ENCODE assay signal across 31 cellular contexts in the genomic region with DNA sequence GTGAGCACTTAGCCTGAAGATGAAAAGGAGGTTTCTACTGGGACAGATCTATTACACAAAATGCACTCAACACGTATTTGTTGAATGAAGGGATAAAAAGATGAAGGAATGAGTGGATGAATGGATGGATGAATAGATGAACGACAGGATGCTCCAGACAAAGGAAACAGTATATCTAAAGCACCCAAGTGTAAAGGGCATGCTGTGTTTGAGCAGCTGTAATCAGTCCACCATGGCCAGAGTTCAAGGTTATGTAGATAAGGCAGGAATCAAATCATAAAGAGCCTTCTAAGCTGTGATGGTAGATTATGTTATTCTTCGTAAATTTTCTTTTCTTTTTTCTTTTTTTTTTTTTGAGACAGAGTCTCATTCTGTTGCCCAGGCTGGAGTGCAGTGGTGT.
"Had no signal": no experiment of that assay in that cellular context is flagged by ENCODE, and none has a peak within 500 bp of the region (broad histone marks: within the 10 kb centered on the region; RNA-seq: fewer than 3 reads in every experiment).

No MANE protein-coding gene starts in this region.

- H3K27me3 ChIP-seq: adrenal gland, body of pancreas, left lung, ovary, uterus had no signal

- DNase-seq: activated CD4-positive, alpha-beta T cell treated with anti-CD3 and anti-CD28 coated beads for 4 hours; activated CD4-positive, alpha-beta T cell treated with anti-CD3 and anti-CD28 coated beads, Interleukin-2, amount 50 U/mL, for 4 hours; activated CD8-positive, alpha-beta memory T cell treated with anti-CD3 and anti-CD28 coated beads for 24 hours; activated effector memory CD4-positive, alpha-beta T cell treated with anti-CD3 and anti-CD28 coated beads, Interleukin-2, amount 50 U/mL, for 16 hours; activated naive CD4-positive, alpha-beta T cell treated with anti-CD3 and anti-CD28 coated beads for 36 hours; activated naive CD8-positive, alpha-beta T cell treated with anti-CD3 and anti-CD28 coated beads for 36 hours; aorta; dermis blood vessel endothelial cell; effector CD8-positive, alpha-beta T cell; left lung; mucosa of descending colon; nephron progenitor cell; ovary; stimulated activated CD4-positive, alpha-beta T cell treated with anti-CD3 and anti-CD28 coated beads, Interleukin-1b, Interleukin-23, amount 100 ng/mL, for 48 hours; stimulated activated CD4-positive, alpha-beta T cell treated with anti-CD3 and anti-CD28 coated beads, Interleukin-4, amount 100 ng/mL, for 4 hours; stimulated activated CD8-positive, alpha-beta memory T cell treated with anti-CD3 and anti-CD28 coated beads, Interleukin-4, amount 100 ng/mL, for 48 hours; stimulated activated naive CD8-positive, alpha-beta T cell treated with anti-CD3 and anti-CD28 coated beads, Interleukin-15, amount 100 ng/mL, for 72 hours; substantia nigra; T-helper 9 cell; uterus had no signal

- ATAC-seq: body of pancreas; mucosa of descending colon; sciatic nerve; stimulated activated memory B cell treated with anti-CD40 and anti-IgM and Interleukin-4, amounts not matched to agents 10 μg/mL and 1 μg/mL and 100 μg/mL, for 72 hours had no signal

- FAIRE-seq: colon, endometrium, frontal cortex, islet of Langerhans, TTC549 had no signal

- H3K36me3 ChIP-seq: adrenal gland, left lung, ovary, uterus had no signal

- H3K4me1 ChIP-seq: adrenal gland, body of pancreas, uterus had no signal

- H3K9me3 ChIP-seq: adrenal gland, body of pancreas, left lung, mucosa of descending colon, ovary, uterus had no signal

- H3K27ac ChIP-seq: adrenal gland, body of pancreas, ovary, skin epidermis, uterus, VCaP had no signal

- H3K4me3 ChIP-seq: adrenal gland, body of pancreas, left lung, mucosa of descending colon, ovary, skin epidermis, uterus had no signal
